Comparison of ENCODE assay signal across 8 cellular contexts in the genomic region with DNA sequence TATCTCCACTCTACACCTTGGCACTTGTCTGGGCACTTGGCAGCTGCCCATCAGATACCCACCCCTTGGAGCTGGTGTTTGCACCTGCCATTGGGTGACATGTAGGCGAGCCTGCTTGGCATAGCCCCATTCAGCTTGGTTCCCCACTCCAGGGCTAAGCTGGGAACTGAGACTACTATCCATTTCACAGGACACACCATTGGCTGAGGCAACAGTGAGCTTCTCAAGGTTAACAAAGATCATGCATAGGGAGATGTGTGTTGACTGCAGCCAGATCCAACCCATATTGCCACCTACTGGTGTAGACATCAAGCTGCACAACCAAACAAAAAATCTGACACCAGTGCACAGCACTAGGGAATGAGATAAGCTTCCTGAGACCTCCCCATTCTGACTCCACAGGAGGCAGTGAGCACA.
DNase-seq lines count a peak whose midpoint lies in the region; ATAC-seq, FAIRE-seq and TF ChIP-seq lines count a peak whose summit lies in the region.

No MANE protein-coding gene starts in this region.

- intact Hi-C loops in activated B cell treated with CpG ODN at 0.5 μM for 24 hours (cut with micrococcal nuclease): loop anchor here (10.0 kb wide), 2 partner anchors 1770 to 1830 kb away; no protein-coding TSS in a partner anchor

- H3K27ac ChIP-seq in GM23248 (no peak overlapping the region), suprapubic skin (no peak overlapping the region)

- no peak overlapping the region for H3K4me3 Mint-ChIP-seq in activated B cell treated with CpG ODN at 0.5 μM for 24 hours
- H3K4me3 Mint-ChIP-seq in nephron progenitor cell: no peak overlapping the region

- H3K9me3 Mint-ChIP-seq in activated B cell treated with CpG ODN at 0.5 μM for 24 hours (no peaks in the 10 kb centered on the region), nephron progenitor cell (peaks cover 8% of the 10 kb centered on the region)

- CTCF ChIA-PET in activated B cell treated with CpG ODN at 0.5 μM for 24 hours (lab: Charles Lee): interaction anchor here (1.4 kb wide), 1 partner anchor 10 kb away, joined by 5 read pairs; no protein-coding TSS in a partner anchor

- H3K4me1 Mint-ChIP-seq in activated B cell treated with CpG ODN at 0.5 μM for 24 hours (no peaks in the 10 kb centered on the region), nephron progenitor cell (peaks cover 15% of the 10 kb centered on the region)

- no peak overlapping the region for H3K27ac Mint-ChIP-seq in activated B cell treated with CpG ODN at 0.5 μM for 24 hours
- H3K27ac Mint-ChIP-seq in nephron progenitor cell: peak overlapping the region; percentile 89

- H3K4me1 ChIP-seq in GM23248 (ENCODE audit: insufficient read depth) (no peaks in the 10 kb centered on the region), suprapubic skin (no peaks in the 10 kb centered on the region)

- no peak for DNase-seq in GM12891 (ENCODE audit: insufficient read length, low spot score)
- DNase-seq in GM23248: peak; percentile 6
- DNase-seq in Jurkat, Clone E6-1 (ENCODE audit: low read depth, low spot score): peak; percentile 34
- DNase-seq in activated B cell treated with CpG ODN at 0.5 μM for 24 hours: no peak
- no peak for DNase-seq in nephron progenitor cell
- no peak for DNase-seq in suprapubic skin (ENCODE audit: low spot score in 2 of 2)
- no peak for DNase-seq in NCI-H2196 treated with DMSO at 0.1 percent for 48 hours (lab: John Stamatoyannopoulos, UW; ENCODE audit: unreplicated experiment)
- DNase-seq in activated CD4-positive, alpha-beta T cell treated with anti-CD3 and anti-CD28 coated beads for 48 hours: no peak

- WGBS in GM23248 (ENCODE audit: low coverage in 1 of 2, low lambda C conversion rate in 2 of 2, missing lambda C conversion rate in 2 of 2), 2 experiments: 13% methylated on average over 1 of the region's 1 CpG
- 100% methylated on average over 1 of the region's 1 CpG for WGBS in suprapubic skin

- no peaks in the 10 kb centered on the region for H3K36me3 ChIP-seq in GM23248 (ENCODE audit: low read depth)
- H3K36me3 ChIP-seq in suprapubic skin: no peaks in the 10 kb centered on the region

- no peaks in the 10 kb centered on the region for H3K27me3 Mint-ChIP-seq in activated B cell treated with CpG ODN at 0.5 μM for 24 hours
- peaks cover 2% of the 10 kb centered on the region for H3K27me3 Mint-ChIP-seq in nephron progenitor cell (ENCODE audit: low read depth, poor library complexity)

- in situ Hi-C loops in GM23248 (cut with MboI): no loop called here

- H3K9ac ChIP-seq in GM23248: no peak overlapping the region

- H3K9me3 ChIP-seq in GM23248 (ENCODE audit: low read depth) (no peaks in the 10 kb centered on the region), suprapubic skin (peaks cover 4% of the 10 kb centered on the region)

- ATAC-seq in activated B cell treated with CpG ODN at 0.5 μM for 24 hours (ENCODE audit: low read depth): peak; percentile 70

- TF ChIP-seq EP300 in suprapubic skin (IDR thresholded peaks at IDR 0.05): no peak

- no peak for TF ChIP-seq POLR2A in GM12891 (IDR thresholded peaks at IDR 0.05; ENCODE audit: low read depth, low read length)
- TF ChIP-seq POLR2A in suprapubic skin (IDR thresholded peaks at IDR 0.05): no peak

- no peaks in the 10 kb centered on the region for H3F3A ChIP-seq in GM23248 (ENCODE audit: insufficient read depth)

- H3K4me3 ChIP-seq in GM23248 (no peak overlapping the region), suprapubic skin (no peak overlapping the region)
- H3K4me3 ChIP-seq in Jurkat, Clone E6-1 (ENCODE audit: low read length): no peak overlapping the region

- no peak overlapping the region for H2AFZ ChIP-seq in GM23248

- POLR2A ChIA-PET in activated B cell treated with CpG ODN at 0.5 μM for 24 hours (lab: Charles Lee): no interaction called here

- no peaks in the 10 kb centered on the region for H3K36me3 Mint-ChIP-seq in activated B cell treated with CpG ODN at 0.5 μM for 24 hours (ENCODE audit: low read depth)
- no peaks in the 10 kb centered on the region for H3K36me3 Mint-ChIP-seq in nephron progenitor cell (ENCODE audit: low read depth)

- no peaks in the 10 kb centered on the region for H3K27me3 ChIP-seq in GM23248 (replicated peaks; ENCODE audit: insufficient read depth)
- no peaks in the 10 kb centered on the region for H3K27me3 ChIP-seq in suprapubic skin

- FAIRE-seq in GM12891 (lab: Jason Lieb, UNC): peak; percentile 87

- TF ChIP-seq CTCF in activated B cell treated with CpG ODN at 0.5 μM for 24 hours (IDR thresholded peaks at IDR 0.05) (no peak), nephron progenitor cell (IDR thresholded peaks at IDR 0.05) (peak; percentile 30), suprapubic skin (IDR thresholded peaks at IDR 0.05) (no peak)

- no peak overlapping the region for H3K4me2 ChIP-seq in GM23248 (ENCODE audit: unreplicated experiment)

- H3K79me2 ChIP-seq in GM23248 (ENCODE audit: insufficient read depth): no peaks in the 10 kb centered on the region

- H4K20me1 ChIP-seq in GM23248 (ENCODE audit: insufficient read depth): no peaks in the 10 kb centered on the region

- no peaks in the 10 kb centered on the region for H3K9me2 ChIP-seq in GM23248 (ENCODE audit: insufficient read depth)

TF ChIP-seq in GM12891, 5 proteins besides CTCF, POLR2A, EP300 and RAD21:
- no peak for TF ChIP-seq TAF1 (IDR thresholded peaks at IDR 0.05; ENCODE audit: low read depth, low read length)
- TF ChIP-seq POLR2AphosphoS5 (IDR thresholded peaks at IDR 0.05; ENCODE audit: low read depth, low read length): no peak
- no peak for TF ChIP-seq SPI1 (IDR thresholded peaks at IDR 0.05; ENCODE audit: low read depth, low read length)
- TF ChIP-seq PAX5 (IDR thresholded peaks at IDR 0.05; ENCODE audit: insufficient read depth, low read length, severe bottlenecking): no peak
- TF ChIP-seq POU2F2 (IDR thresholded peaks at IDR 0.05; ENCODE audit: low read depth, low read length): no peak

Comparison
In these comparisons a context has a peak if more than half of its experiments do, and no peak if none do; other contexts are left out.
1. DNase-seq: peak in GM23248 (single experiment) and Jurkat, Clone E6-1 (single experiment); none in GM12891 (single experiment), activated B cell treated with CpG ODN at 0.5 μM for 24 hours (single experiment), nephron progenitor cell (single experiment), suprapubic skin (0 of 2), NCI-H2196 treated with DMSO at 0.1 percent for 48 hours (single experiment) and activated CD4-positive, alpha-beta T cell treated with anti-CD3 and anti-CD28 coated beads for 48 hours (single experiment).